8 cellular contexts compared by ENCODE assay signal in genomic region chr20:63864545-63864977, GRCh38. TPM values are rescaled to one million over a fixed set of nuclear protein-coding genes. Genes with fewer than 3 reads are reported as not detected.
DNase-seq lines count a peak whose midpoint lies in the region; ATAC-seq, FAIRE-seq and TF ChIP-seq lines count a peak whose summit lies in the region.

No MANE protein-coding gene starts in this region.

- ATAC-seq in A549, result no peak
- peak; percentile 15 for ATAC-seq in HG03025 (IDR thresholded peaks at IDR 0.05; ENCODE audit: low FRiP score, unreplicated experiment)
- no peak for ATAC-seq in HG03342 (IDR thresholded peaks at IDR 0.05; ENCODE audit: unreplicated experiment)
- no peak for ATAC-seq in GM18867 (IDR thresholded peaks at IDR 0.05; ENCODE audit: unreplicated experiment)
- ATAC-seq in GM21526 (IDR thresholded peaks at IDR 0.05; ENCODE audit: low FRiP score, unreplicated experiment), result no peak

- peak overlapping the region; percentile 94 for H3K9ac ChIP-seq in mucosa of rectum (ENCODE audit: low read depth in 1 of 2, low read length in 2 of 2)

- no peaks in the 10 kb centered on the region for H3K9me3 ChIP-seq in A549
- H3K9me3 ChIP-seq in mucosa of rectum (ENCODE audit: control insufficient read depth in 2 of 2, low read length in 2 of 2), result no peaks in the 10 kb centered on the region

- intact Hi-C loops in MCF 10A (cut with micrococcal nuclease), result loop anchor here (2.0 kb wide), 2 partner anchors 78 to 328 kb away; partner anchors contain the start of gene PTK6

- peak overlapping the region; percentile 98 for H3K4me3 Mint-ChIP-seq in MCF 10A (ENCODE audit: unreplicated experiment)

- H3K36me3 ChIP-seq in mucosa of rectum (ENCODE audit: control insufficient read depth in 2 of 2, insufficient read depth in 2 of 2, low read length in 2 of 2), result peaks cover 16 to 20% of the 10 kb centered on the region in 2 donors

- peaks cover 9% of the 10 kb centered on the region for H3K4me1 Mint-ChIP-seq in MCF 10A (ENCODE audit: insufficient read depth, unreplicated experiment)

- POLR2A ChIA-PET in A549 (lab: Yijun Ruan, JAX) (interaction anchor here (0.5 to 3.0 kb wide), 31 partner anchors 9 to 953 kb away, joined by 3 to 26 read pairs (median 5); partner anchors contain the start of genes ARFRP1, DNAJC5, GMEB2 and PRPF6), MCF 10A (lab: Yijun Ruan, JAX) (interaction anchor here (0.6 to 4.8 kb wide), 76 partner anchors 10 to 1092 kb away, joined by 3 to 142 read pairs (median 5); partner anchors contain the start of genes ARFGAP1, ARFRP1, DNAJC5 and GMEB2)

- BruUV-seq in MCF 10A (replicated peaks; lab: Mats Ljungman, UMichigan), result TSS peak; percentile 66

- in situ Hi-C loops in ACHN (cut with HindIII; ENCODE audit: low pct_ligation_motif_present, low pct_unique_long_range_greater_than_20kb, low sequenced_read_pairs), result loop anchor here (25.0 kb wide), 1 partner anchor 277 kb away; no protein-coding TSS in a partner anchor

- H3K27me3 Mint-ChIP-seq in MCF 10A (ENCODE audit: insufficient read depth, unreplicated experiment), result no peaks in the 10 kb centered on the region

- H3K9me3 Mint-ChIP-seq in MCF 10A (ENCODE audit: unreplicated experiment), result no peaks in the 10 kb centered on the region

- TF ChIP-seq POLR2A in A549 (IDR thresholded peaks at IDR 0.05; ENCODE audit: low read length), result no peak; the same call in 1 of the 2 replicates

- under 1% methylated on average over 25 of the region's 25 CpGs for WGBS in A549 (ENCODE audit: missing lambda C conversion rate)

- TF ChIP-seq CTCF in A549 (IDR thresholded peaks at IDR 0.05), result no peak; the same call in 2 of the 3 replicates
- no peak for TF ChIP-seq CTCF in MCF 10A (IDR thresholded peaks at IDR 0.05; ENCODE audit: unreplicated experiment)

- H3K27me3 ChIP-seq in mucosa of rectum (ENCODE audit: control insufficient read depth in 2 of 2, insufficient read depth in 2 of 2, low read length in 2 of 2), result no peaks in the 10 kb centered on the region

- no peak for DNase-seq in A549 (ENCODE audit: low read depth in 1 of 2, low spot score in 1 of 2)
- DNase-seq in MCF 10A (ENCODE audit: unreplicated experiment), result no peak
- DNase-seq in ACHN, result no peak

- CTCF ChIA-PET in A549 (lab: Yijun Ruan, JAX), result interaction anchor here (0.6 to 3.6 kb wide), 22 partner anchors 9 to 341 kb away, joined by 3 to 18 read pairs (median 6); partner anchors contain the start of genes DNAJC5, LIME1 and PTK6
- CTCF ChIA-PET in MCF 10A (lab: Yijun Ruan, JAX), result interaction anchor here (0.7 to 2.2 kb wide), 16 partner anchors 10 to 326 kb away, joined by 3 to 11 read pairs (median 4); partner anchors contain the start of gene HELZ2

- H3K27ac Mint-ChIP-seq in MCF 10A (ENCODE audit: low read depth, unreplicated experiment), result peak overlapping the region; percentile 96

- peak overlapping the region; percentile 74 for H3K4me2 ChIP-seq in A549

- peak overlapping the region; percentile 91 to 95 for H3K27ac ChIP-seq in A549
- peak overlapping the region; percentile 93 to 95 for H3K27ac ChIP-seq in mucosa of rectum (ENCODE audit: low read depth in 2 of 2, low read length in 2 of 2)

- no peak for TF ChIP-seq RAD21 in A549 (conservative IDR thresholded peaks at IDR 0.05 in 1 of 2, IDR thresholded peaks at IDR 0.05 in 1 of 2)

- peaks cover 14% of the 10 kb centered on the region; the same call in 2 of the 3 replicates for H3K4me1 ChIP-seq in A549
- H3K4me1 ChIP-seq in mucosa of rectum (ENCODE audit: control insufficient read depth in 2 of 2, insufficient read depth in 2 of 2, low read length in 2 of 2), result peaks cover 16 to 17% of the 10 kb centered on the region in 2 donors

- TF ChIP-seq EP300 in A549 (IDR thresholded peaks at IDR 0.05), result no peak

- H3K4me3 ChIP-seq in A549 (peak overlapping the region; percentile 95), mucosa of rectum (ENCODE audit: low read length in 2 of 2) (peak overlapping the region; percentile 88 to 89)

- FAIRE-seq in A549 (lab: Jason Lieb, UNC), result no peak

- H3K36me3 Mint-ChIP-seq in MCF 10A (ENCODE audit: insufficient read depth, unreplicated experiment), result peaks cover 52% of the 10 kb centered on the region

TF ChIP-seq in A549, 52 proteins besides CTCF, POLR2A, EP300 and RAD21:
- no peak for TF ChIP-seq RCOR1 (IDR thresholded peaks at IDR 0.05; ENCODE audit: low read depth, low read length)
- TF ChIP-seq HES2 (IDR thresholded peaks at IDR 0.05), result no peak
- TF ChIP-seq HOXA7 (CRISPR knock-in tag; IDR thresholded peaks at IDR 0.05), result no peak
- TF ChIP-seq KDM5A (IDR thresholded peaks at IDR 0.05), result peak; percentile 65; the same call in 1 of the 2 replicates
- no peak for TF ChIP-seq HEYL (CRISPR knock-in tag; IDR thresholded peaks at IDR 0.05)
- no peak for TF ChIP-seq ZC3H11A (IDR thresholded peaks at IDR 0.05)
- peak; percentile 51; the same call in 1 of the 2 replicates for TF ChIP-seq HDAC2 (IDR thresholded peaks at IDR 0.05)
- peak in 1 of 2 experiments; percentile 36; a peak in 3 of 5 replicates for TF ChIP-seq JUN (IDR thresholded peaks at IDR 0.05)

RNA-seq across cellular contexts. Expression of gene TPD52L2, which starts 0.5 kb away (rescaled TPM):
- polyA plus RNA-seq in A549 (2011; rRNA removed) (86.3 and 93.9 TPM in 2 replicates), A549 (2017; fragmentation: RNase III; extraction: RNeasy Plus Mini Kit Qiagen cat#74134 plus additional on column Dnase treatment) (94.1 to 102 TPM (median 99.0 TPM) in 3 replicates)
- polyA plus RNA-seq in A549 (2012; cell fraction: cytosol; rRNA removed), result 110 and 126 TPM in 2 replicates
- 116 and 134 TPM in 2 replicates for polyA plus RNA-seq in A549 (2012; cell fraction: nucleus; rRNA removed)
- polyA minus RNA-seq in A549 (2011; rRNA and poly(A)+ RNA removed), result 44.8 and 56.1 TPM in 2 replicates
- 174 and 175 TPM in 2 replicates for total RNA-seq in MCF 10A (2022)

RNA-seq across cellular contexts. Expression of gene ABHD16B, which starts 3.3 kb away (rescaled TPM):
- polyA plus RNA-seq in A549 (2011; rRNA removed) (not detected in 2 replicates), A549 (2017; fragmentation: RNase III; extraction: RNeasy Plus Mini Kit Qiagen cat#74134 plus additional on column Dnase treatment) (not detected in 3 replicates)
- not detected in 2 replicates for polyA plus RNA-seq in A549 (2012; cell fraction: cytosol; rRNA removed)
- not detected in 2 replicates for polyA plus RNA-seq in A549 (2012; cell fraction: nucleus; rRNA removed)
- polyA minus RNA-seq in A549 (2011; rRNA and poly(A)+ RNA removed), result not detected in 2 replicates
- total RNA-seq in MCF 10A (2022), result not detected in 2 replicates

RNA-seq across cellular contexts. Expression of gene DNAJC5, which starts 30.4 kb away (rescaled TPM):
- polyA plus RNA-seq in A549 (2011; rRNA removed) (20.3 and 20.4 TPM in 2 replicates), A549 (2017; fragmentation: RNase III; extraction: RNeasy Plus Mini Kit Qiagen cat#74134 plus additional on column Dnase treatment) (21.7 to 23.2 TPM (median 23.2 TPM) in 3 replicates)
- 15.9 and 19.9 TPM in 2 replicates for polyA plus RNA-seq in A549 (2012; cell fraction: cytosol; rRNA removed)
- polyA plus RNA-seq in A549 (2012; cell fraction: nucleus; rRNA removed), result 31.2 and 34.8 TPM in 2 replicates
- 27.1 and 32.7 TPM in 2 replicates for polyA minus RNA-seq in A549 (2011; rRNA and poly(A)+ RNA removed)
- total RNA-seq in MCF 10A (2022), result 38.1 and 45.0 TPM in 2 replicates

RNA-seq across cellular contexts. Expression of gene ZBTB46, which starts 33.5 kb away (rescaled TPM):
- polyA plus RNA-seq in A549 (2011; rRNA removed) (0.17 and 0.26 TPM in 2 replicates), A549 (2017; fragmentation: RNase III; extraction: RNeasy Plus Mini Kit Qiagen cat#74134 plus additional on column Dnase treatment) (0.32 to 0.43 TPM (median 0.42 TPM) in 3 replicates)
- polyA plus RNA-seq in A549 (2012; cell fraction: cytosol; rRNA removed), result 0.32 and 0.76 TPM in 2 replicates
- polyA plus RNA-seq in A549 (2012; cell fraction: nucleus; rRNA removed), result 1.2 and 1.3 TPM in 2 replicates
- 2.6 and 2.8 TPM in 2 replicates for polyA minus RNA-seq in A549 (2011; rRNA and poly(A)+ RNA removed)
- total RNA-seq in MCF 10A (2022), result 0.63 and 0.71 TPM in 2 replicates
